1 cellular context compared by ENCODE assay signal in the genomic region with DNA sequence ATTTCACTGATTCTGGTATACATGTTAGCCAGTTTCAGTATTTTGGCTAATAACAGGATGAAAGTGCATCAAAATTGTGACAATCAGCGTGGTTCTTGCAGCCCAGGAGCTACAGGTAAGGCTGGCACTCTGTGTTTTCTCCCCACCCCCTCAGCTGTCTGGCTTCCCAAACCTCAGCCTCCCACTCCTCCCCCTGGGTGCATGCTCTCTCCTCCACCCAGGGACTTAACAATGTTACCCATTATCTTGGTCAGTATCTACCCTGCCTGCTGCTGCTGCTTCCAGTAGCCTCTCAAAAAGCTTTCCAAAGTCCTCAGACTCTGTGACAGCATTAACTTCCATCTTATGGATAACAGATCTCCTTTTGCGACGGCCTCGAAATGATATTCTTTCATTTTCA.
TF ChIP-seq lines count a peak whose summit lies in the region.

No MANE protein-coding gene starts in this region.

TF ChIP-seq in IMR-90, 13 proteins besides CTCF, POLR2A, EP300 and RAD21 (continued from another document):
- no peak for TF ChIP-seq MAZ (IDR thresholded peaks at IDR 0.05; ENCODE audit: borderline replicate concordance, low read depth, low read length)
- no peak for TF ChIP-seq MXI1 (IDR thresholded peaks at IDR 0.05; ENCODE audit: borderline replicate concordance, low read depth, low read length)
- TF ChIP-seq FOS (IDR thresholded peaks at IDR 0.05; ENCODE audit: low read depth, low read length): no peak
- TF ChIP-seq, protein P1, sequence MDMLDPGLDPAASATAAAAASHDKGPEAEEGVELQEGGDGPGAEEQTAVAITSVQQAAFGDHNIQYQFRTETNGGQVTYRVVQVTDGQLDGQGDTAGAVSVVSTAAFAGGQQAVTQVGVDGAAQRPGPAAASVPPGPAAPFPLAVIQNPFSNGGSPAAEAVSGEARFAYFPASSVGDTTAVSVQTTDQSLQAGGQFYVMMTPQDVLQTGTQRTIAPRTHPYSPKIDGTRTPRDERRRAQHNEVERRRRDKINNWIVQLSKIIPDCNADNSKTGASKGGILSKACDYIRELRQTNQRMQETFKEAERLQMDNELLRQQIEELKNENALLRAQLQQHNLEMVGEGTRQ (IDR thresholded peaks at IDR 0.05; ENCODE audit: low read depth, low read length): no peak
- TF ChIP-seq, protein P2, sequence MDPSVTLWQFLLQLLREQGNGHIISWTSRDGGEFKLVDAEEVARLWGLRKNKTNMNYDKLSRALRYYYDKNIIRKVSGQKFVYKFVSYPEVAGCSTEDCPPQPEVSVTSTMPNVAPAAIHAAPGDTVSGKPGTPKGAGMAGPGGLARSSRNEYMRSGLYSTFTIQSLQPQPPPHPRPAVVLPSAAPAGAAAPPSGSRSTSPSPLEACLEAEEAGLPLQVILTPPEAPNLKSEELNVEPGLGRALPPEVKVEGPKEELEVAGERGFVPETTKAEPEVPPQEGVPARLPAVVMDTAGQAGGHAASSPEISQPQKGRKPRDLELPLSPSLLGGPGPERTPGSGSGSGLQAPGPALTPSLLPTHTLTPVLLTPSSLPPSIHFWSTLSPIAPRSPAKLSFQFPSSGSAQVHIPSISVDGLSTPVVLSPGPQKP (IDR thresholded peaks at IDR 0.05; ENCODE audit: borderline replicate concordance, low read depth, low read length): no peak
- no peak for TF ChIP-seq SMC3 (IDR thresholded peaks at IDR 0.05; ENCODE audit: low read depth, low read length)
- no peak for TF ChIP-seq RFX5 (IDR thresholded peaks at IDR 0.05; ENCODE audit: low read depth, low read length)
